In genomic region chr22:50174382-50175190, GRCh38 we compare ENCODE assay signal across 19 cellular contexts. TPM values are rescaled to one million over a fixed set of nuclear protein-coding genes. Genes with fewer than 3 reads are reported as not detected.
"Had no signal": no experiment of that assay in that cellular context is flagged by ENCODE, and none has a peak within 500 bp of the region (broad histone marks: within the 10 kb centered on the region; RNA-seq: fewer than 3 reads in every experiment).

No MANE protein-coding gene starts in this region.

- H3K36me3 ChIP-seq: colonic mucosa, prostate gland, right atrium auricular region, thyroid gland had no signal

- H3K4me3 ChIP-seq: body of pancreas, colonic mucosa, prostate gland, right atrium auricular region, thyroid gland had no signal

- H3K27ac ChIP-seq: body of pancreas, colonic mucosa, prostate gland, right atrium auricular region, thyroid gland, VCaP had no signal

- H3K4me1 ChIP-seq: colonic mucosa, prostate gland had no signal

- H3K4me3 Mint-ChIP-seq: activated naive CD8-positive, alpha-beta T cell treated with anti-CD3 and anti-CD28 coated beads for 36 hours; stimulated activated memory B cell treated with anti-CD40 and anti-IgM and Interleukin-4, amounts not matched to agents 10 μg/mL and 1 μg/mL and 100 μg/mL, for 72 hours; T-helper 17 cell had no signal

- H3K4me1 Mint-ChIP-seq: activated naive CD8-positive, alpha-beta T cell treated with anti-CD3 and anti-CD28 coated beads for 36 hours had no signal

- H3K27me3 ChIP-seq: body of pancreas, right atrium auricular region, thyroid gland had no signal

- H3K36me3 Mint-ChIP-seq: activated naive CD8-positive, alpha-beta T cell treated with anti-CD3 and anti-CD28 coated beads for 36 hours; stimulated activated memory B cell treated with anti-CD40 and anti-IgM and Interleukin-4, amounts not matched to agents 10 μg/mL and 1 μg/mL and 100 μg/mL, for 72 hours had no signal

- H3K27ac Mint-ChIP-seq: activated naive CD8-positive, alpha-beta T cell treated with anti-CD3 and anti-CD28 coated beads for 36 hours; T-helper 17 cell had no signal

- H3K9me3 ChIP-seq: body of pancreas, colonic mucosa, prostate gland, right atrium auricular region, thyroid gland had no signal

- DNase-seq: activated CD4-positive, alpha-beta T cell treated with anti-CD3 and anti-CD28 coated beads, Interleukin-2, amount 50 U/mL, for 48 hours; activated naive CD4-positive, alpha-beta T cell; activated naive CD8-positive, alpha-beta T cell treated with anti-CD3 and anti-CD28 coated beads for 36 hours; body of pancreas; colonic mucosa; erythroblast; foreskin melanocyte; glutamatergic neuron; hippocampal formation; left colon; mammary epithelial cell; small intestine; stimulated activated CD4-positive, alpha-beta T cell treated with anti-CD3 and anti-CD28 coated beads, Interleukin-4, amount 100 ng/mL, for 4 hours; T-helper 17 cell; thyroid gland had no signal

- ATAC-seq: body of pancreas; left colon; stimulated activated memory B cell treated with anti-CD40 and anti-IgM and Interleukin-4, amounts not matched to agents 10 μg/mL and 1 μg/mL and 100 μg/mL, for 72 hours; T-helper 17 cell had no signal

- H3K9me3 Mint-ChIP-seq: activated naive CD8-positive, alpha-beta T cell treated with anti-CD3 and anti-CD28 coated beads for 36 hours; stimulated activated memory B cell treated with anti-CD40 and anti-IgM and Interleukin-4, amounts not matched to agents 10 μg/mL and 1 μg/mL and 100 μg/mL, for 72 hours had no signal

RNA-seq across cellular contexts. Expression of gene PANX2, which starts 4.1 kb away (rescaled TPM):
- total RNA-seq: colonic mucosa had no signal
